ENCODE assay signal across 24 cellular contexts in the genomic region with DNA sequence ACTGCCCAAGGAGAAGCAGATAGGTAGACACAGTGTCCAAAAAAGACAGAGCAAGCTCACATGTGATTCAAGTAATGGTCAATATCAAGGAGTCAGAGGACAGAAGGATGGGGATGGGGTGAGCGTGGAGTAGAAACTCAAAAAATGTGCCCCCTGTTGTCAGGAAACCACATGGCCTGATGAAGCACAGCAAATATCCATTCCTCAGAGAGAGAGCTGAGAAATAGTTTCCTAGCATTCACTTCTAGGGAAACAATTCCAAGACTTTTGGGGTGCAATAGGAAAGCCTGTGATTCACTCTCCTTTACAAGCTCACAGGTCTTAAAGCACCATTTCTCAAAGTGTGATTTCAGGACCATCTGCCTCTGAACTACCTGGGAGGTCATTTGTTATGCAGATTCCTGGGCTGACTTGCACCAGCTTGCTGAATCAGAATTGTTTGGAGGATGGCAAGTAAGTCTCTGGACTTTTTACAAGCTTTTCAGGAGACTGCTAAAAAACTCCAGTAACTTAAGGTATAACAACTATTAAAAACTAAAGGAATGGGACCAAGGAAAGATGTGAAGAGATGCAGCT.
DNase-seq lines count a peak whose midpoint lies in the region; ATAC-seq and TF ChIP-seq lines count a peak whose summit lies in the region.
"Had no signal": no experiment of that assay in that cellular context is flagged by ENCODE, and none has a peak within 500 bp of the region (broad histone marks: within the 10 kb centered on the region; RNA-seq: fewer than 3 reads in every experiment).

No MANE protein-coding gene starts in this region.

- peaks cover 7% of the 10 kb centered on the region; the same call in 1 of the 2 replicates for H3K9me2 ChIP-seq in GM23338 (ENCODE audit: insufficient read depth)

- 0 out of 2 replicates have a peak, but pooled peaks cover 6% of the 10 kb centered on the region for H3K36me3 ChIP-seq in GM23338 (ENCODE audit: insufficient read depth)
- H3K36me3 ChIP-seq in WERI-Rb-1 = no peaks in the 10 kb centered on the region
- no peaks in the 10 kb centered on the region for H3K36me3 ChIP-seq in ovary
- H3K36me3 ChIP-seq: BLaER1 had no signal

- ATAC-seq in GM23338 = peak; percentile 84
- ATAC-seq in GM19351 (IDR thresholded peaks at IDR 0.05; ENCODE audit: unreplicated experiment) = no peak
- ATAC-seq: A549 had no signal

- no peak for TF ChIP-seq POLR2A in ovary (IDR thresholded peaks at IDR 0.05)

- 91 to 100% (median 97%) methylated on average over 1 of the region's 1 CpG for WGBS in ovary, 3 donors

- H3K27me3 Mint-ChIP-seq in GM23338 (ENCODE audit: insufficient read depth, low read depth, poor library complexity) = peaks cover 3% of the 10 kb centered on the region
- H3K27me3 Mint-ChIP-seq: CD4-positive, alpha-beta memory T cell; IgD-negative memory B cell had no signal

- H3K4me3 ChIP-seq in GM23338 (0 out of 2 replicates have a peak overlapping the region, but pooled peaks have one; percentile 11), WERI-Rb-1 (ENCODE audit: low read depth, low read length) (no peak overlapping the region), ovary (no peak overlapping the region)
- H3K4me3 ChIP-seq: A549, BLaER1 had no signal

- no peaks in the 10 kb centered on the region for H3F3A ChIP-seq in GM23338 (replicated peaks; ENCODE audit: low read depth)

- peaks cover 10% of the 10 kb centered on the region; the same call in 2 of the 3 replicates for H3K36me3 Mint-ChIP-seq in GM23338 (ENCODE audit: low read depth)
- H3K36me3 Mint-ChIP-seq: CD4-positive, alpha-beta memory T cell; IgD-negative memory B cell had no signal

- 0 out of 2 replicates have a peak overlapping the region, but pooled peaks have one; percentile 1 for H2AFZ ChIP-seq in GM23338

- peaks cover 9% of the 10 kb centered on the region; the same call in 1 of the 3 replicates for H3K9me3 Mint-ChIP-seq in GM23338

- DNase-seq in GM23338 (ENCODE audit: low spot score) (peak; percentile 68), WERI-Rb-1 (no peak), iPS DF 19.7 (ENCODE audit: low read depth, low spot score) (peak; percentile 65), left kidney (ENCODE audit: low read depth, low spot score) (peak; percentile 26), Kasumi-1 (lab: John Stamatoyannopoulos, UW) (no peak), ovary (no peak), SW480 (ENCODE audit: low spot score) (no peak)
- DNase-seq: CD4-positive, alpha-beta memory T cell; DMS53; H7; Karpas-422; MM.1S; NCI-H1092; NCI-H1436 treated with DMSO at 0.1 percent for 48 hours; NCI-H2029; NCI-H2171; NCI-H526; NK-92 treated with Interleukin-12 subunit alpha and Interleukin-12 subunit beta, amount 100 ng/mL, for 24 hours; Right ventricle myocardium superior had no signal

- TF ChIP-seq EP300 in ovary (IDR thresholded peaks at IDR 0.05) = no peak

- H3K4me1 Mint-ChIP-seq in GM23338 = peaks cover 19% of the 10 kb centered on the region
- H3K4me1 Mint-ChIP-seq: CD4-positive, alpha-beta memory T cell; IgD-negative memory B cell had no signal

- H3K9me3 ChIP-seq in WERI-Rb-1 (ENCODE audit: severe bottlenecking) = peaks cover 3% of the 10 kb centered on the region
- no peaks in the 10 kb centered on the region for H3K9me3 ChIP-seq in ovary
- H3K9me3 ChIP-seq: A549, BLaER1 had no signal

- peak; percentile 9 to 39; a peak in 3 of 4 replicates for TF ChIP-seq CTCF in GM23338 (conservative IDR thresholded peaks at IDR 0.05; ENCODE audit: low read depth in 2 of 2)
- 0 out of 2 replicates have a peak, but pooled peaks have one; percentile 15 for TF ChIP-seq CTCF in WERI-Rb-1 (IDR thresholded peaks at IDR 0.05; ENCODE audit: low read depth, low read length)
- TF ChIP-seq CTCF in ovary (IDR thresholded peaks at IDR 0.05) = no peak

- H3K4me3 Mint-ChIP-seq in GM23338 = peak overlapping the region; percentile 26; the same call in 1 of the 3 replicates
- H3K4me3 Mint-ChIP-seq: CD4-positive, alpha-beta memory T cell; IgD-negative memory B cell had no signal

- intact Hi-C loops in ovary (cut with DNase I) = no loop called here

- H4K20me1 ChIP-seq in GM23338 (replicated peaks; ENCODE audit: insufficient read depth) = no peaks in the 10 kb centered on the region
- H4K20me1 ChIP-seq: BLaER1 had no signal

- H3K4me1 ChIP-seq in GM23338 (ENCODE audit: insufficient read depth) = peaks cover 5% of the 10 kb centered on the region
- no peaks in the 10 kb centered on the region for H3K4me1 ChIP-seq in ovary (ENCODE audit: insufficient read depth)
- H3K4me1 ChIP-seq: A549, BLaER1 had no signal

- H3K27ac ChIP-seq in GM23338 (ENCODE audit: low read depth) (no peak overlapping the region), WERI-Rb-1 (no peak overlapping the region), ovary (no peak overlapping the region)
- H3K27ac ChIP-seq: A549, BLaER1, HL-60 had no signal

- H3K27me3 ChIP-seq in GM23338 (ENCODE audit: insufficient read depth) (no peaks in the 10 kb centered on the region), WERI-Rb-1 (ENCODE audit: insufficient read depth, low read depth, severe bottlenecking) (no peaks in the 10 kb centered on the region), ovary (no peaks in the 10 kb centered on the region)
- H3K27me3 ChIP-seq: BLaER1 had no signal

- 0 out of 2 replicates have a peak overlapping the region, but pooled peaks have one; percentile 18 for H3K4me2 ChIP-seq in GM23338
- H3K4me2 ChIP-seq: A549, BLaER1 had no signal

- no peaks in the 10 kb centered on the region for H3K79me2 ChIP-seq in GM23338 (replicated peaks; ENCODE audit: insufficient read depth)

- H3K27ac Mint-ChIP-seq in GM23338 = no peak overlapping the region
- H3K27ac Mint-ChIP-seq: CD4-positive, alpha-beta memory T cell; IgD-negative memory B cell had no signal

TF ChIP-seq in GM23338, 12 proteins besides CTCF, POLR2A, EP300 and RAD21 (continues in another document):
- peak; percentile 67; the same call in 1 of the 2 replicates for TF ChIP-seq NANOG (IDR thresholded peaks at IDR 0.05; ENCODE audit: borderline replicate concordance)
- TF ChIP-seq ZNF114 (CRISPR knock-in tag; IDR thresholded peaks at IDR 0.05) = no peak
- TF ChIP-seq CREB1 (CRISPR knock-in tag; IDR thresholded peaks at IDR 0.05; ENCODE audit: low read depth) = no peak
- no peak for TF ChIP-seq EZH2 (IDR thresholded peaks at IDR 0.05; ENCODE audit: low read depth, unreplicated experiment)
- TF ChIP-seq, protein P1, sequence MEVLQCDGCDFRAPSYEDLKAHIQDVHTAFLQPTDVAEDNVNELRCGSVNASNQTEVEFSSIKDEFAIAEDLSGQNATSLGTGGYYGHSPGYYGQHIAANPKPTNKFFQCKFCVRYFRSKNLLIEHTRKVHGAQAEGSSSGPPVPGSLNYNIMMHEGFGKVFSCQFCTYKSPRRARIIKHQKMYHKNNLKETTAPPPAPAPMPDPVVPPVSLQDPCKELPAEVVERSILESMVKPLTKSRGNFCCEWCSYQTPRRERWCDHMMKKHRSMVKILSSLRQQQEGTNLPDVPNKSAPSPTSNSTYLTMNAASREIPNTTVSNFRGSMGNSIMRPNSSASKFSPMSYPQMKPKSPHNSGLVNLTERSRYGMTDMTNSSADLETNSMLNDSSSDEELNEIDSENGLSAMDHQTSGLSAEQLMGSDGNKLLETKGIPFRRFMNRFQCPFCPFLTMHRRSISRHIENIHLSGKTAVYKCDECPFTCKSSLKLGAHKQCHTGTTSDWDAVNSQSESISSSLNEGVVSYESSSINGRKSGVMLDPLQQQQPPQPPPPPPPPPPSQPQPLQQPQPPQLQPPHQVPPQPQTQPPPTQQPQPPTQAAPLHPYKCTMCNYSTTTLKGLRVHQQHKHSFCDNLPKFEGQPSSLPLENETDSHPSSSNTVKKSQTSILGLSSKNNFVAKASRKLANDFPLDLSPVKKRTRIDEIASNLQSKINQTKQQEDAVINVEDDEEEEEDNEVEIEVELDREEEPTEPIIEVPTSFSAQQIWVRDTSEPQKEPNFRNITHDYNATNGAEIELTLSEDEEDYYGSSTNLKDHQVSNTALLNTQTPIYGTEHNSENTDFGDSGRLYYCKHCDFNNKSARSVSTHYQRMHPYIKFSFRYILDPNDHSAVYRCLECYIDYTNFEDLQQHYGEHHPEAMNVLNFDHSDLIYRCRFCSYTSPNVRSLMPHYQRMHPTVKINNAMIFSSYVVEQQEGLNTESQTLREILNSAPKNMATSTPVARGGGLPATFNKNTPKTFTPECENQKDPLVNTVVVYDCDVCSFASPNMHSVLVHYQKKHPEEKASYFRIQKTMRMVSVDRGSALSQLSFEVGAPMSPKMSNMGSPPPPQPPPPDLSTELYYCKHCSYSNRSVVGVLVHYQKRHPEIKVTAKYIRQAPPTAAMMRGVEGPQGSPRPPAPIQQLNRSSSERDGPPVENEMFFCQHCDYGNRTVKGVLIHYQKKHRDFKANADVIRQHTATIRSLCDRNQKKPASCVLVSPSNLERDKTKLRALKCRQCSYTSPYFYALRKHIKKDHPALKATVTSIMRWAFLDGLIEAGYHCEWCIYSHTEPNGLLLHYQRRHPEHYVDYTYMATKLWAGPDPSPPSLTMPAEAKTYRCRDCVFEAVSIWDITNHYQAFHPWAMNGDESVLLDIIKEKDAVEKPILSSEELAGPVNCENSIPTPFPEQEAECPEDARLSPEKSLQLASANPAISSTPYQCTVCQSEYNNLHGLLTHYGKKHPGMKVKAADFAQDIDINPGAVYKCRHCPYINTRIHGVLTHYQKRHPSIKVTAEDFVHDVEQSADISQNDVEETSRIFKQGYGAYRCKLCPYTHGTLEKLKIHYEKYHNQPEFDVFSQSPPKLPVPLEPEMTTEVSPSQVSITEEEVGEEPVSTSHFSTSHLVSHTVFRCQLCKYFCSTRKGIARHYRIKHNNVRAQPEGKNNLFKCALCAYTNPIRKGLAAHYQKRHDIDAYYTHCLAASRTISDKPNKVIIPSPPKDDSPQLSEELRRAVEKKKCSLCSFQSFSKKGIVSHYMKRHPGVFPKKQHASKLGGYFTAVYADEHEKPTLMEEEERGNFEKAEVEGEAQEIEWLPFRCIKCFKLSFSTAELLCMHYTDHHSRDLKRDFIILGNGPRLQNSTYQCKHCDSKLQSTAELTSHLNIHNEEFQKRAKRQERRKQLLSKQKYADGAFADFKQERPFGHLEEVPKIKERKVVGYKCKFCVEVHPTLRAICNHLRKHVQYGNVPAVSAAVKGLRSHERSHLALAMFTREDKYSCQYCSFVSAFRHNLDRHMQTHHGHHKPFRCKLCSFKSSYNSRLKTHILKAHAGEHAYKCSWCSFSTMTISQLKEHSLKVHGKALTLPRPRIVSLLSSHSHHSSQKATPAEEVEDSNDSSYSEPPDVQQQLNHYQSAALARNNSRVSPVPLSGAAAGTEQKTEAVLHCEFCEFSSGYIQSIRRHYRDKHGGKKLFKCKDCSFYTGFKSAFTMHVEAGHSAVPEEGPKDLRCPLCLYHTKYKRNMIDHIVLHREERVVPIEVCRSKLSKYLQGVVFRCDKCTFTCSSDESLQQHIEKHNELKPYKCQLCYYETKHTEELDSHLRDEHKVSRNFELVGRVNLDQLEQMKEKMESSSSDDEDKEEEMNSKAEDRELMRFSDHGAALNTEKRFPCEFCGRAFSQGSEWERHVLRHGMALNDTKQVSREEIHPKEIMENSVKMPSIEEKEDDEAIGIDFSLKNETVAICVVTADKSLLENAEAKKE (CRISPR knock-in tag; IDR thresholded peaks at IDR 0.05) = no peak
- no peak for TF ChIP-seq POLR2AphosphoS5 (IDR thresholded peaks at IDR 0.05; ENCODE audit: low read depth)
- TF ChIP-seq JUNB (IDR thresholded peaks at IDR 0.05; ENCODE audit: unreplicated experiment) = no peak
- no peak for TF ChIP-seq STAT1 (IDR thresholded peaks at IDR 0.05; ENCODE audit: unreplicated experiment)

Comparison
In these comparisons a context has a peak if more than half of its experiments do, and no peak if none do; other contexts are left out.
1. DNase-seq: peak in GM23338 (single experiment), iPS DF 19.7 (single experiment) and left kidney (single experiment); none in WERI-Rb-1 (single experiment), Kasumi-1 (0 of 2), ovary (0 of 5) and SW480 (single experiment).
2. CTCF ChIP-seq: peak in GM23338 (2 of 2) and WERI-Rb-1 (single experiment); none in ovary (0 of 3).